ENCODE assay signal across 11 cellular contexts in the genomic region with DNA sequence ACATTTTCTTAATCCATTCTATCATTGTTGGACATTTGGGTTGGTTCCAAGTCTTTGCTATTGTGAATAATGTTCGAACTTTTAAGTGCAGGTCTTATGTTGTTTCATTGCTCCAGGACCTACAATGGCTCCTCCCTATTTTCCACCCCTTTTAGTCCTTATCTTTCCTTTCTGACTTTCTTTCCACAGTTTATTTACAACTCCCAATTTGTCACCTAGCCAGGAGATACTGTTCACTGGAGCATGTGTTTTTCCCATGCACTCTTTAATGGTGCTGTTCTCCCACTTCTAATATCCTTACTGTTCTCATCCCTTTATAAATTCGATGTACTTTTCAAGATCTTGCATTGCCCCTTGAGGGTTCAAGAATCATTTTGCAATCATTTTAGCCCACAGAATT.
"Had no signal": no experiment of that assay in that cellular context is flagged by ENCODE, and none has a peak within 500 bp of the region (broad histone marks: within the 10 kb centered on the region; RNA-seq: fewer than 3 reads in every experiment).

No MANE protein-coding gene starts in this region.

- FAIRE-seq: H1, H54 had no signal

- H3K4me3 ChIP-seq: GM23248, GM23338, HAP-1 had no signal

- H3K4me1 ChIP-seq: HAP-1 had no signal

- H3K27ac ChIP-seq: GM23248 had no signal

- H3K4me2 ChIP-seq: GM23338 had no signal

- ATAC-seq: GM23338, HCT116 had no signal

- H3K36me3 ChIP-seq: HAP-1 had no signal

- DNase-seq: GM23248, GOT3, H7, H9, HCEC 1CT, HFFc6 had no signal

- H3K9me3 ChIP-seq: HAP-1 had no signal
